In genomic region chr14:37232907-37233481, GRCh38 we compare ENCODE assay signal across 8 cellular contexts. TPM values are rescaled to one million over a fixed set of nuclear protein-coding genes. Genes with fewer than 3 reads are reported as not detected.
A peak's percentile ranks its signal among the peaks of the same experiment; 100 is the strongest.
DNase-seq lines count a peak whose midpoint lies in the region; ATAC-seq and TF ChIP-seq lines count a peak whose summit lies in the region.

No MANE protein-coding gene starts in this region.

- TF ChIP-seq POLR2A in breast epithelium (IDR thresholded peaks at IDR 0.05): no peak

- H3K27ac ChIP-seq in breast epithelium (no peak overlapping the region), lower lobe of right lung (no peak overlapping the region)

- H3K4me3 ChIP-seq in breast epithelium (no peak overlapping the region), lower lobe of right lung (no peak overlapping the region)

- H3K9me3 ChIP-seq in breast epithelium (no peaks in the 10 kb centered on the region), lower lobe of right lung (no peaks in the 10 kb centered on the region)

- H3K36me3 ChIP-seq in breast epithelium (no peaks in the 10 kb centered on the region), lower lobe of right lung (no peaks in the 10 kb centered on the region)

- H3K27me3 ChIP-seq in breast epithelium (no peaks in the 10 kb centered on the region), lower lobe of right lung (ENCODE audit: low read depth) (no peaks in the 10 kb centered on the region)

- ATAC-seq in HG02973 (IDR thresholded peaks at IDR 0.05; ENCODE audit: unreplicated experiment): peak; percentile 64
- peak; percentile 59 to 69 for ATAC-seq in lower lobe of right lung
- no peak for ATAC-seq in GM19395 (IDR thresholded peaks at IDR 0.05; ENCODE audit: unreplicated experiment)

- peak; percentile 23 to 46 (median 36) for TF ChIP-seq CTCF in breast epithelium (IDR thresholded peaks at IDR 0.05)
- peak; percentile 59 for TF ChIP-seq CTCF in lower lobe of right lung (IDR thresholded peaks at IDR 0.05)

- DNase-seq in EL: peak; percentile 56
- peak; percentile 46 for DNase-seq in NCI-H345 treated with DMSO at 0.1 percent for 48 hours (lab: John Stamatoyannopoulos, UW; ENCODE audit: unreplicated experiment)
- DNase-seq in breast epithelium (ENCODE audit: low spot score in 2 of 2): no peak
- DNase-seq in lower lobe of right lung: no peak
- DNase-seq in activated effector memory CD4-positive, alpha-beta T cell treated with Interleukin-2 at 50 U/mL for 16 hours: no peak
- DNase-seq in NK-92 (lab: John Stamatoyannopoulos, UW; ENCODE audit: unreplicated experiment): no peak

- intact Hi-C loops in breast epithelium (cut with DNase I; ENCODE audit: low total_unique reads) (no loop called here), lower lobe of right lung (cut with DNase I) (no loop called here)

- H3K4me1 ChIP-seq in breast epithelium (no peaks in the 10 kb centered on the region), lower lobe of right lung (no peaks in the 10 kb centered on the region)

RNA-seq across cellular contexts. Expression of gene MIPOL1, which starts 35.3 kb away (rescaled TPM):
- total RNA-seq in breast epithelium (10 to 100 TPM; 12.2 to 48.8 (median 36.1) TPM), lower lobe of right lung (12.1 TPM)

Comparison
In these comparisons a context has a peak if more than half of its experiments do, and no peak if none do; other contexts are left out.
1. DNase-seq: peak in EL (single experiment) and NCI-H345 treated with DMSO at 0.1 percent for 48 hours (single experiment); none in breast epithelium (0 of 2), lower lobe of right lung (single experiment), activated effector memory CD4-positive, alpha-beta T cell treated with Interleukin-2 at 50 U/mL for 16 hours (single experiment) and NK-92 (single experiment).